ENCODE assay signal across 18 cellular contexts in genomic region chr6:30129270-30129669, GRCh38. TPM values are rescaled to one million over a fixed set of nuclear protein-coding genes. Genes with fewer than 3 reads are reported as not detected.
DNase-seq lines count a peak whose midpoint lies in the region; ATAC-seq lines count a peak whose summit lies in the region.
"Had no signal": no experiment of that assay in that cellular context is flagged by ENCODE, and none has a peak within 500 bp of the region (broad histone marks: within the 10 kb centered on the region; RNA-seq: fewer than 3 reads in every experiment).

No MANE protein-coding gene starts in this region.

- ATAC-seq in activated naive CD8-positive, alpha-beta T cell treated with anti-CD3 and anti-CD28 coated beads, Interleukin-2, amount 50 U/mL, for 24 hours: peak; percentile 70
- ATAC-seq in left colon: peak; percentile 63
- ATAC-seq in GM19463 (IDR thresholded peaks at IDR 0.05; ENCODE audit: unreplicated experiment): no peak
- ATAC-seq: PC-3 had no signal

- peaks cover 21% of the 10 kb centered on the region for H3K4me1 Mint-ChIP-seq in activated naive CD8-positive, alpha-beta T cell treated with anti-CD3 and anti-CD28 coated beads, Interleukin-2, amount 50 U/mL, for 24 hours
- peaks cover 11% of the 10 kb centered on the region for H3K4me1 Mint-ChIP-seq in activated naive CD8-positive, alpha-beta T cell treated with anti-CD3 and anti-CD28 coated beads for 36 hours

- H3K36me3 Mint-ChIP-seq in activated naive CD8-positive, alpha-beta T cell treated with anti-CD3 and anti-CD28 coated beads, Interleukin-2, amount 50 U/mL, for 24 hours (ENCODE audit: low read depth): no peaks in the 10 kb centered on the region
- no peaks in the 10 kb centered on the region for H3K36me3 Mint-ChIP-seq in activated naive CD8-positive, alpha-beta T cell treated with anti-CD3 and anti-CD28 coated beads for 36 hours
- H3K36me3 Mint-ChIP-seq: CD4-positive, CD25-positive, alpha-beta regulatory T cell had no signal

- H3K27ac Mint-ChIP-seq in activated naive CD8-positive, alpha-beta T cell treated with anti-CD3 and anti-CD28 coated beads, Interleukin-2, amount 50 U/mL, for 24 hours: no peak overlapping the region
- H3K27ac Mint-ChIP-seq in activated naive CD8-positive, alpha-beta T cell treated with anti-CD3 and anti-CD28 coated beads for 36 hours: no peak overlapping the region
- H3K27ac Mint-ChIP-seq: CD4-positive, CD25-positive, alpha-beta regulatory T cell had no signal

- DNase-seq in activated naive CD8-positive, alpha-beta T cell treated with anti-CD3 and anti-CD28 coated beads, Interleukin-2, amount 50 U/mL, for 24 hours: no peak
- DNase-seq in activated naive CD8-positive, alpha-beta T cell treated with anti-CD3 and anti-CD28 coated beads for 36 hours: no peak
- peak; percentile 72 for DNase-seq in LoVo (ENCODE audit: low spot score)
- no peak for DNase-seq in left colon
- no peak for DNase-seq in SIG-M5 (lab: John Stamatoyannopoulos, UW)
- no peak for DNase-seq in NCI-H187 (lab: John Stamatoyannopoulos, UW)
- DNase-seq: CD4-positive, CD25-positive, alpha-beta regulatory T cell; DMS53; H7; IMR-90; Karpas-422; MM.1S; NCI-H1105; NCI-H1694; NCI-H345 had no signal

- H3K4me3 Mint-ChIP-seq in activated naive CD8-positive, alpha-beta T cell treated with anti-CD3 and anti-CD28 coated beads, Interleukin-2, amount 50 U/mL, for 24 hours: no peak overlapping the region
- no peak overlapping the region for H3K4me3 Mint-ChIP-seq in activated naive CD8-positive, alpha-beta T cell treated with anti-CD3 and anti-CD28 coated beads for 36 hours
- H3K4me3 Mint-ChIP-seq: CD4-positive, CD25-positive, alpha-beta regulatory T cell had no signal

- intact Hi-C loops in left colon (cut with DNase I, micrococcal nuclease): no loop called here

- H3K9me3 Mint-ChIP-seq in activated naive CD8-positive, alpha-beta T cell treated with anti-CD3 and anti-CD28 coated beads, Interleukin-2, amount 50 U/mL, for 24 hours: no peaks in the 10 kb centered on the region
- no peaks in the 10 kb centered on the region for H3K9me3 Mint-ChIP-seq in activated naive CD8-positive, alpha-beta T cell treated with anti-CD3 and anti-CD28 coated beads for 36 hours

- peaks cover 70% of the 10 kb centered on the region for H3K27me3 Mint-ChIP-seq in activated naive CD8-positive, alpha-beta T cell treated with anti-CD3 and anti-CD28 coated beads, Interleukin-2, amount 50 U/mL, for 24 hours
- H3K27me3 Mint-ChIP-seq in activated naive CD8-positive, alpha-beta T cell treated with anti-CD3 and anti-CD28 coated beads for 36 hours: peaks cover 78% of the 10 kb centered on the region

RNA-seq across cellular contexts. Expression of gene TRIM40, which starts 6.7 kb away (rescaled TPM):
- total RNA-seq in activated naive CD8-positive, alpha-beta T cell treated with anti-CD3 and anti-CD28 coated beads for 36 hours: not detected
- 10 to 100 TPM; 13.2 to 30.7 TPM for total RNA-seq in left colon
- total RNA-seq: H7, IMR-90, PC-3, SK-MEL-5 had no signal

RNA-seq across cellular contexts. Expression of gene TRIM31, which starts 16.4 kb away (rescaled TPM):
- total RNA-seq in activated naive CD8-positive, alpha-beta T cell treated with anti-CD3 and anti-CD28 coated beads for 36 hours: not detected
- 100 to 1,000 TPM in 1 of 2 donors, 10 to 100 TPM in 1; 80.0 to 278 TPM for total RNA-seq in left colon
- total RNA-seq: CD4-positive, CD25-positive, alpha-beta regulatory T cell; H7; IMR-90; SK-MEL-5 had no signal

RNA-seq across cellular contexts. Expression of gene TRIM10, which starts 31.7 kb away (rescaled TPM):
- total RNA-seq in activated naive CD8-positive, alpha-beta T cell treated with anti-CD3 and anti-CD28 coated beads for 36 hours: not detected
- total RNA-seq in left colon: 1 to 10 TPM; 5.6 to 6.3 TPM
- total RNA-seq: CD4-positive, CD25-positive, alpha-beta regulatory T cell; H7; IMR-90; PC-3; SK-MEL-5 had no signal

RNA-seq across cellular contexts. Expression of gene TRIM15, which starts 34.1 kb away (rescaled TPM):
- total RNA-seq in activated naive CD8-positive, alpha-beta T cell treated with anti-CD3 and anti-CD28 coated beads for 36 hours: under 1 TPM in 1 of 2 experiments, not detected in 1; 0.29 TPM
- 10 to 100 TPM; 58.8 to 62.5 TPM for total RNA-seq in left colon
- total RNA-seq: CD4-positive, CD25-positive, alpha-beta regulatory T cell; H7; IMR-90; PC-3; SK-MEL-5 had no signal

RNA-seq across cellular contexts. Expression of gene RNF39, which starts 53.7 kb away (rescaled TPM):
- total RNA-seq in activated naive CD8-positive, alpha-beta T cell treated with anti-CD3 and anti-CD28 coated beads for 36 hours: not detected
- under 1 TPM in 1 of 2 donors, not detected in 1; 0.58 TPM for total RNA-seq in left colon
- total RNA-seq: CD4-positive, CD25-positive, alpha-beta regulatory T cell; IMR-90; SK-MEL-5 had no signal

Comparison
In these comparisons a context has a peak if more than half of its experiments do, and no peak if none do; other contexts are left out.
1. RNA of gene TRIM40, which starts 6.7 kb away (total RNA-seq): 13.2 to 30.7 TPM in left colon; not detected in activated naive CD8-positive, alpha-beta T cell treated with anti-CD3 and anti-CD28 coated beads for 36 hours; every median in the first group is over 10 times any median in the second.
2. RNA of gene TRIM31, which starts 16.4 kb away (total RNA-seq): 80.0 to 278 TPM in left colon; not detected in activated naive CD8-positive, alpha-beta T cell treated with anti-CD3 and anti-CD28 coated beads for 36 hours; every median in the first group is over 10 times any median in the second.
3. RNA of gene TRIM10, which starts 31.7 kb away (total RNA-seq): 5.6 to 6.3 TPM in left colon; not detected in activated naive CD8-positive, alpha-beta T cell treated with anti-CD3 and anti-CD28 coated beads for 36 hours; every median in the first group is over 4 times any median in the second.